Comparison of ENCODE assay signal across 18 cellular contexts in the genomic region with DNA sequence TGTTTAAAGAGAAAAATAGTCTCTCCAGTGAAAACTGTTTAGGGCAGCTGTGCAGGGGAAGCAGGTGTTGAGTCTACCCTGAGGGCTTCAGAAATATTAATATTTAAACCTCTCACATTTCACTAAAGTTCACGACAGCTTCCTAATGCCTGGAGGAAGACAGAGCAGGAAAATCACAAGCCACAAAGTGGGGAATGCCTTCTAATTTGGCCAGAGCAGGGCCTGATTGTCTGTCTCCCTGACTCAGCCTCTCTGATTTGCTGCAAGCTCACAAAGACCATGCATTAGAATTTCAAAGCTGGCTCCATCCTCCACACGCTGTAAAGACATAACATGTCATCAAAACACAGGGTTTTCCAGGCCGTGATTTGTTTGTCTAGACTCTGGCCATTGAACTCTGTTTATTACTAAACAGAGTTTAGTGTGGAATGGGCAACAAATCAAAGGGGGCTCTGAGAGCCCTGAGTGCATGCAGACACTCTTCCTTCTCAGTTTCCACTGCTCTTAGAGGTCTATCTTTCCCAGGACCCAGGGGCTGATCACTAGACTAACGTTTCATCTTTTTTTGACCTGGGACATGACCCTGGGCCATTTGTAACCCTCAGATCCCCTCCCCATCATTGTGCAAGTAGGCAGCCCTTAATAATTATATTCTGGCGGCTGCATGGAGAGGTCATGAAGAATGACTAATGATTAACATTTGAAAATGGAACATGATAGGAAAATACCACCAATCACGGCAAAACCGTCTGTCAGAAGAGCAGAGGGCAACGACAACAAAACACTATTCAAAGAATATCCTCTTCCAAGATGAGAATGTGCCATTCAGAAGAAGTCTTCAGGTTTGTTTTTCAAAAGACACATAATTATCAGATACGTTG.
A peak's percentile ranks its signal among the peaks of the same experiment; 100 is the strongest.
DNase-seq lines count a peak whose midpoint lies in the region; ATAC-seq, FAIRE-seq and TF ChIP-seq lines count a peak whose summit lies in the region.
"Had no signal": no experiment of that assay in that cellular context is flagged by ENCODE, and none has a peak within 500 bp of the region (broad histone marks: within the 10 kb centered on the region; RNA-seq: fewer than 3 reads in every experiment).

No MANE protein-coding gene starts in this region.

- POLR2A ChIA-PET in HepG2 (lab: Yijun Ruan, JAX), result interaction anchor here (0.8 to 6.3 kb wide), 9 partner anchors 15 to 140 kb away, joined by 3 to 62 read pairs (median 3); a partner anchor contains a TSS

- peak overlapping the region; percentile 82 for H3K4me2 ChIP-seq in HepG2 (ENCODE audit: low read depth, low read length)

- H3K4me1 ChIP-seq in SJCRH30 (peaks cover 27% of the 10 kb centered on the region), HepG2 (ENCODE audit: insufficient read depth, low read length) (peaks cover 80% of the 10 kb centered on the region)

- H3K27ac ChIP-seq in SJCRH30, result peak overlapping the region; percentile 70
- peak overlapping the region; percentile 72 for H3K27ac ChIP-seq in HepG2 (ENCODE audit: extremely low read length, insufficient read depth, low read length)
- H3K27ac ChIP-seq: brain microvascular endothelial cell had no signal

- H3K9ac ChIP-seq in HepG2 (ENCODE audit: insufficient read depth, low read depth, low read length), result peak overlapping the region; percentile 66

- H3K36me3 ChIP-seq in SJCRH30 (no peaks in the 10 kb centered on the region), HepG2 (replicated peaks in 1 of 2; ENCODE audit: control insufficient read depth in 1 of 2, insufficient read depth in 2 of 2, low read length in 2 of 2) (no peaks in the 10 kb centered on the region; a peak in 1 of 5 replicates)
- H3K36me3 ChIP-seq: brain microvascular endothelial cell had no signal

- no peak overlapping the region for H2AFZ ChIP-seq in HepG2 (ENCODE audit: low read length)

- H3K27me3 ChIP-seq in SJCRH30 (no peaks in the 10 kb centered on the region), HepG2 (ENCODE audit: control insufficient read depth in 1 of 2, insufficient read depth in 2 of 2, low read length in 2 of 2) (no peaks in the 10 kb centered on the region)
- H3K27me3 ChIP-seq: brain microvascular endothelial cell had no signal

- TF ChIP-seq CTCF in HepG2 (CRISPR knock-in tag; IDR thresholded peaks at IDR 0.05), result no peak

- CTCF ChIA-PET in HepG2 (lab: Yijun Ruan, JAX; ENCODE audit: low intra/inter-chr PET ratio, low total read pairs), result no interaction called here

- TF ChIP-seq RAD21 in HepG2 (CRISPR knock-in tag; IDR thresholded peaks at IDR 0.05), result no peak

- TF ChIP-seq EP300 in HepG2 (IDR thresholded peaks at IDR 0.05; ENCODE audit: low read depth in 2 of 2, low read length in 2 of 2) (peak in 1 of 2 experiments; percentile 94; a peak in 2 of 4 replicates), HepG2 (CRISPR knock-in tag; IDR thresholded peaks at IDR 0.05; ENCODE audit: borderline replicate concordance) (peak; percentile 76; the same call in 1 of the 2 replicates)

- TF ChIP-seq POLR2A in HepG2 (IDR thresholded peaks at IDR 0.05; ENCODE audit: insufficient read depth in 1 of 2, low read depth in 2 of 2, low read length in 2 of 2), result 0 out of 4 replicates have a peak, but pooled peaks of 1 of the 2 experiments have one; percentile 19

- BruUV-seq in HepG2 (replicated peaks; lab: Mats Ljungman, UMichigan), result TSS peak; percentile 59

- no peaks in the 10 kb centered on the region for H3K79me2 ChIP-seq in HepG2 (ENCODE audit: insufficient read depth, low read length)

- H3K9me3 ChIP-seq in SJCRH30 (replicated peaks), result no peaks in the 10 kb centered on the region
- H3K9me3 ChIP-seq in HepG2 (ENCODE audit: low read length), result no peaks in the 10 kb centered on the region

- H4K20me1 ChIP-seq in HepG2 (ENCODE audit: insufficient read depth, low read length), result no peaks in the 10 kb centered on the region

- H3K4me3 ChIP-seq in SJCRH30, result peak overlapping the region; percentile 30
- peak overlapping the region; percentile 43 to 50 (median 47); a peak in 5 of 6 replicates for H3K4me3 ChIP-seq in HepG2 (replicated peaks in 1 of 3; ENCODE audit: insufficient read depth in 1 of 3, low read depth in 2 of 3, low read length in 3 of 3)

- in situ Hi-C loops in HepG2 (cut with HindIII; ENCODE audit: extremely low pct_ligation_motif_present, low pct_unique_long_range_greater_than_20kb), result loop anchor here (5.0 kb wide), 2 partner anchors 37 to 137 kb away; no protein-coding TSS in a partner anchor

- DNase-seq in NCI-H1105 treated with DMSO at 0.1 percent for 48 hours (lab: John Stamatoyannopoulos, UW) (peak; percentile 1), NCI-H1105 (lab: John Stamatoyannopoulos, UW) (no peak), SJCRH30 (peak; percentile 83 to 94), HepG2 (ENCODE audit: low spot score) (peak; percentile 96), retina (peak; percentile 41), NCI-H2029 treated with DMSO at 0.1 percent for 48 hours (lab: John Stamatoyannopoulos, UW) (no peak), UCSD-AML1 (lab: John Stamatoyannopoulos, UW; ENCODE audit: unreplicated experiment) (no peak), NCI-H510A (lab: John Stamatoyannopoulos, UW) (no peak)
- DNase-seq: activated CD4-positive, CD25-positive, alpha-beta regulatory T cell treated with anti-CD3 and anti-CD28 coated beads, Interleukin-2, amount 50 U/mL, for 72 hours; activated naive CD4-positive, alpha-beta T cell treated with anti-CD3 and anti-CD28 coated beads for 36 hours; brain microvascular endothelial cell; CD4-positive, CD25-positive, alpha-beta regulatory T cell; GDM1; KBM-7; NCI-H1694 treated with DMSO at 0.1 percent for 48 hours; NCI-H82; substantia nigra had no signal

- intact Hi-C loops in HepG2 (cut with micrococcal nuclease; ENCODE audit: unreplicated experiment), result loop anchor here (1.0 to 5.0 kb wide), 3 partner anchors 82 to 140 kb away; a partner anchor contains a TSS

- WGBS in HepG2 (ENCODE audit: low lambda C conversion rate), result under 1% methylated on average over 9 of the region's 9 CpGs

- peak; percentile 83 for ATAC-seq in HepG2

- FAIRE-seq in HepG2 (lab: Jason Lieb, UNC), result peak; percentile 89
- FAIRE-seq: A204.1 had no signal

TF ChIP-seq in HepG2, 621 proteins besides CTCF, POLR2A, EP300 and RAD21 (continues in another document):
- 0 out of 2 replicates have a peak, but pooled peaks have one; percentile 30 for TF ChIP-seq ZSCAN29 (CRISPR knock-in tag; conservative IDR thresholded peaks at IDR 0.05)
- TF ChIP-seq ONECUT2 (CRISPR knock-in tag; IDR thresholded peaks at IDR 0.05), result peak; percentile 48; the same call in 1 of the 2 replicates
- peak; percentile 81 for TF ChIP-seq HNF4A (CRISPR knock-in tag; IDR thresholded peaks at IDR 0.05)
- TF ChIP-seq ZNF781 (CRISPR knock-in tag; IDR thresholded peaks at IDR 0.05; ENCODE audit: borderline replicate concordance, not compliant biosample characterization), result no peak
- TF ChIP-seq ZNF660 (CRISPR knock-in tag; IDR thresholded peaks at IDR 0.05; ENCODE audit: borderline replicate concordance, low read depth), result no peak
- peak; percentile 70; the same call in 1 of the 2 replicates for TF ChIP-seq ATF7-NPFF (CRISPR knock-in tag; IDR thresholded peaks at IDR 0.05; ENCODE audit: low read depth)
- TF ChIP-seq ARNT (IDR thresholded peaks at IDR 0.05), result no peak
- TF ChIP-seq ZNF44 (CRISPR knock-in tag; IDR thresholded peaks at IDR 0.05), result no peak
- no peak for TF ChIP-seq ZNF232 (CRISPR knock-in tag; IDR thresholded peaks at IDR 0.05; ENCODE audit: borderline replicate concordance)
- peak; percentile 52; the same call in 1 of the 2 replicates for TF ChIP-seq ZNF264 (CRISPR knock-in tag; IDR thresholded peaks at IDR 0.05)
- peak; percentile 100 for TF ChIP-seq GFI1 (CRISPR knock-in tag; IDR thresholded peaks at IDR 0.05; ENCODE audit: borderline replicate concordance)
- TF ChIP-seq ETV5 (CRISPR knock-in tag; IDR thresholded peaks at IDR 0.05; ENCODE audit: borderline replicate concordance), result peak; percentile 36; the same call in 1 of the 2 replicates
- peak; percentile 55; the same call in 1 of the 3 replicates for TF ChIP-seq MXI1 (IDR thresholded peaks at IDR 0.05; ENCODE audit: borderline replicate concordance, low read depth, low read length)
- TF ChIP-seq, protein P1, sequence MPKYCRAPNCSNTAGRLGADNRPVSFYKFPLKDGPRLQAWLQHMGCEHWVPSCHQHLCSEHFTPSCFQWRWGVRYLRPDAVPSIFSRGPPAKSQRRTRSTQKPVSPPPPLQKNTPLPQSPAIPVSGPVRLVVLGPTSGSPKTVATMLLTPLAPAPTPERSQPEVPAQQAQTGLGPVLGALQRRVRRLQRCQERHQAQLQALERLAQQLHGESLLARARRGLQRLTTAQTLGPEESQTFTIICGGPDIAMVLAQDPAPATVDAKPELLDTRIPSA (CRISPR knock-in tag; IDR thresholded peaks at IDR 0.05; ENCODE audit: borderline replicate concordance), result no peak
- TF ChIP-seq ZNF331 (CRISPR knock-in tag; IDR thresholded peaks at IDR 0.05), result peak; percentile 51; the same call in 1 of the 2 replicates
- TF ChIP-seq MLLT10 (CRISPR knock-in tag; IDR thresholded peaks at IDR 0.05), result no peak
- 0 out of 2 replicates have a peak, but pooled peaks have one; percentile 38 for TF ChIP-seq DPF2 (CRISPR knock-in tag; IDR thresholded peaks at IDR 0.05; ENCODE audit: borderline replicate concordance, low read depth)
- no peak for TF ChIP-seq ZFP36L1 (CRISPR knock-in tag; IDR thresholded peaks at IDR 0.05)
- TF ChIP-seq FOSL1 (CRISPR knock-in tag; IDR thresholded peaks at IDR 0.05; ENCODE audit: borderline replicate concordance), result peak; percentile 19; the same call in 1 of the 2 replicates
- TF ChIP-seq HDAC2 (CRISPR knock-in tag; IDR thresholded peaks at IDR 0.05), result peak; percentile 91
- peak; percentile 50; the same call in 1 of the 2 replicates for TF ChIP-seq SIX4 (CRISPR knock-in tag; IDR thresholded peaks at IDR 0.05)
- TF ChIP-seq SCMH1 (CRISPR knock-in tag; IDR thresholded peaks at IDR 0.05; ENCODE audit: borderline replicate concordance), result no peak
- TF ChIP-seq CCDC6 (CRISPR knock-in tag; IDR thresholded peaks at IDR 0.05), result peak; percentile 48; the same call in 1 of the 2 replicates
- TF ChIP-seq, protein P2, sequence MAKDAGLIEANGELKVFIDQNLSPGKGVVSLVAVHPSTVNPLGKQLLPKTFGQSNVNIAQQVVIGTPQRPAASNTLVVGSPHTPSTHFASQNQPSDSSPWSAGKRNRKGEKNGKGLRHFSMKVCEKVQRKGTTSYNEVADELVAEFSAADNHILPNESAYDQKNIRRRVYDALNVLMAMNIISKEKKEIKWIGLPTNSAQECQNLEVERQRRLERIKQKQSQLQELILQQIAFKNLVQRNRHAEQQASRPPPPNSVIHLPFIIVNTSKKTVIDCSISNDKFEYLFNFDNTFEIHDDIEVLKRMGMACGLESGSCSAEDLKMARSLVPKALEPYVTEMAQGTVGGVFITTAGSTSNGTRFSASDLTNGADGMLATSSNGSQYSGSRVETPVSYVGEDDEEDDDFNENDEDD (CRISPR knock-in tag; IDR thresholded peaks at IDR 0.05; ENCODE audit: borderline replicate concordance), result no peak
- TF ChIP-seq ZMAT3 (CRISPR knock-in tag; conservative IDR thresholded peaks at IDR 0.05), result no peak

Comparison
In these comparisons a context has a peak if more than half of its experiments do, and no peak if none do; other contexts are left out.
1. DNase-seq: peak in NCI-H1105 treated with DMSO at 0.1 percent for 48 hours (single experiment), SJCRH30 (2 of 2), HepG2 (single experiment) and retina (single experiment); none in NCI-H1105 (single experiment), NCI-H2029 treated with DMSO at 0.1 percent for 48 hours (single experiment), UCSD-AML1 (single experiment) and NCI-H510A (single experiment).